Comparison of ENCODE assay signal across 19 cellular contexts in genomic region chr14:32457213-32457920, GRCh38.
A peak's percentile ranks its signal among the peaks of the same experiment; 100 is the strongest.
DNase-seq lines count a peak whose midpoint lies in the region; ATAC-seq and TF ChIP-seq lines count a peak whose summit lies in the region.
"Had no signal": no experiment of that assay in that cellular context is flagged by ENCODE, and none has a peak within 500 bp of the region (broad histone marks: within the 10 kb centered on the region; RNA-seq: fewer than 3 reads in every experiment).

No MANE protein-coding gene starts in this region.

- no peak overlapping the region for H2AFZ ChIP-seq in mesenchymal stem cell (ENCODE audit: low read depth, low read length)
- H2AFZ ChIP-seq: parathyroid adenoma had no signal

- peak; percentile 98 for ATAC-seq in Right ventricle myocardium inferior
- peak; percentile 34 for ATAC-seq in upper lobe of right lung
- ATAC-seq: effector memory CD8-positive, alpha-beta T cell; Panc1; T-helper 17 cell had no signal

- no peak overlapping the region for H3K23ac ChIP-seq in mesenchymal stem cell (ENCODE audit: low read length in 2 of 2)

- H3K14ac ChIP-seq in mesenchymal stem cell (ENCODE audit: low read length in 2 of 2): no peak overlapping the region

- H3K9ac ChIP-seq in mesenchymal stem cell (ENCODE audit: low read length): no peak overlapping the region
- H3K9ac ChIP-seq: parathyroid adenoma had no signal

- peaks cover 1% of the 10 kb centered on the region for H3K4me1 ChIP-seq in mesenchymal stem cell (ENCODE audit: control insufficient read depth, insufficient read depth, low read depth, low read length)
- H3K4me1 ChIP-seq in upper lobe of right lung: no peaks in the 10 kb centered on the region
- H3K4me1 ChIP-seq: ascending aorta, parathyroid adenoma had no signal

- no peak overlapping the region for H4K91ac ChIP-seq in mesenchymal stem cell (ENCODE audit: low read length)

- no peak overlapping the region for H2BK15ac ChIP-seq in mesenchymal stem cell (ENCODE audit: low read depth, poor library complexity, severe bottlenecking)

- intact Hi-C loops in Right ventricle myocardium inferior (cut with DNase I): loop anchor here (5.0 kb wide), 1 partner anchor 50 kb away; no protein-coding TSS in a partner anchor
- intact Hi-C loops in cardiac septum (cut with DNase I): loop anchor here (5.0 kb wide), 1 partner anchor 35 kb away; no protein-coding TSS in a partner anchor
- intact Hi-C loops in upper lobe of right lung (cut with DNase I): no loop called here

- H2BK5ac ChIP-seq in mesenchymal stem cell (ENCODE audit: low read depth, low read length, poor library complexity, severe bottlenecking): no peak overlapping the region

- H3K9me3 ChIP-seq in mesenchymal stem cell (ENCODE audit: control insufficient read depth, low read length): no peaks in the 10 kb centered on the region
- no peaks in the 10 kb centered on the region for H3K9me3 ChIP-seq in upper lobe of right lung
- H3K9me3 ChIP-seq: tibial artery had no signal

- no peak overlapping the region for H2BK120ac ChIP-seq in mesenchymal stem cell (ENCODE audit: low read depth, low read length)

- H3K79me1 ChIP-seq in mesenchymal stem cell (replicated peaks; ENCODE audit: low read length, poor library complexity, severe bottlenecking): no peaks in the 10 kb centered on the region

- no peaks in the 10 kb centered on the region for H3K36me3 ChIP-seq in mesenchymal stem cell (ENCODE audit: control insufficient read depth in 1 of 2, insufficient read depth in 2 of 2, low read depth in 1 of 2, low read length in 2 of 2)
- H3K36me3 ChIP-seq in upper lobe of right lung: no peaks in the 10 kb centered on the region

- no peak for TF ChIP-seq CTCF in fibroblast of pulmonary artery (IDR thresholded peaks at IDR 0.05; ENCODE audit: low read length, missing control alignments)
- no peak for TF ChIP-seq CTCF in upper lobe of right lung (IDR thresholded peaks at IDR 0.05)

- H3K4me2 ChIP-seq in mesenchymal stem cell (ENCODE audit: low read length, poor library complexity, severe bottlenecking): no peak overlapping the region

- H3K27ac ChIP-seq in mesenchymal stem cell (ENCODE audit: low read length, poor library complexity, severe bottlenecking) (peak overlapping the region; percentile 23), upper lobe of right lung (no peak overlapping the region)
- H3K27ac ChIP-seq: ascending aorta, parathyroid adenoma, tibial artery had no signal

- H3K27me3 ChIP-seq in mesenchymal stem cell (ENCODE audit: control insufficient read depth in 1 of 2, insufficient read depth in 1 of 2, low read length in 2 of 2) (peaks cover 0 to 6% of the 10 kb centered on the region in 2 experiments), upper lobe of right lung (no peaks in the 10 kb centered on the region)
- H3K27me3 ChIP-seq: ascending aorta, tibial artery had no signal

- 15% methylated on average over 4 of the region's 5 CpGs for WGBS in mesenchymal stem cell

- H4K8ac ChIP-seq in mesenchymal stem cell (ENCODE audit: low read length): no peak overlapping the region

- DNase-seq in Right ventricle myocardium inferior (ENCODE audit: missing footprints): peak; percentile 74
- no peak for DNase-seq in cardiac septum (ENCODE audit: low spot score)
- peak; percentile 79 for DNase-seq in fibroblast of pulmonary artery (ENCODE audit: low read depth)
- peak; percentile 89 for DNase-seq in mesenchymal stem cell
- no peak for DNase-seq in upper lobe of right lung
- DNase-seq in NCI-H146 treated with DMSO at 0.1 percent for 48 hours (lab: John Stamatoyannopoulos, UW; ENCODE audit: unreplicated experiment): no peak
- DNase-seq in DMS153 treated with DMSO at 0.1 percent for 48 hours (lab: John Stamatoyannopoulos, UW; ENCODE audit: unreplicated experiment): no peak
- DNase-seq in NCI-H1436 treated with DMSO at 0.1 percent for 48 hours (lab: John Stamatoyannopoulos, UW): no peak
- DNase-seq: activated CD4-positive, alpha-beta T cell treated with anti-CD3 and anti-CD28 coated beads for 4 hours; activated T-cell treated with anti-CD3 and anti-CD28 coated beads, Interleukin-2, amount 50 U/mL, for 48 hours; effector memory CD8-positive, alpha-beta T cell; NCI-H1417; NCI-H510A treated with DMSO at 0.1 percent for 48 hours; stimulated activated CD4-positive, alpha-beta T cell treated with anti-CD3 and anti-CD28 coated beads, Interleukin-15, amount 100 ng/mL, for 24 hours; T-helper 17 cell; tibial artery had no signal

- H2AK5ac ChIP-seq in mesenchymal stem cell (ENCODE audit: low read length, severe bottlenecking): no peak overlapping the region

- no peak overlapping the region for H3K18ac ChIP-seq in mesenchymal stem cell (ENCODE audit: low read depth in 1 of 2, low read length in 2 of 2)

- H3K4ac ChIP-seq in mesenchymal stem cell (ENCODE audit: low read depth in 1 of 2, low read length in 2 of 2): no peak overlapping the region

- H3K4me3 ChIP-seq in fibroblast of pulmonary artery (replicated peaks; ENCODE audit: low read depth, low read length) (no peak overlapping the region), mesenchymal stem cell (ENCODE audit: insufficient read depth in 1 of 2, low read depth in 1 of 2, low read length in 2 of 2) (no peak overlapping the region), upper lobe of right lung (no peak overlapping the region)
- H3K4me3 ChIP-seq: ascending aorta, tibial artery had no signal

- H2BK12ac ChIP-seq in mesenchymal stem cell (ENCODE audit: low read length in 2 of 2): no peak overlapping the region

Comparison
In these comparisons a context has a peak if more than half of its experiments do, and no peak if none do; other contexts are left out.
1. DNase-seq: peak in Right ventricle myocardium inferior (single experiment), fibroblast of pulmonary artery (single experiment) and mesenchymal stem cell (single experiment); none in cardiac septum (single experiment), upper lobe of right lung (single experiment), NCI-H146 treated with DMSO at 0.1 percent for 48 hours (single experiment), DMS153 treated with DMSO at 0.1 percent for 48 hours (single experiment) and NCI-H1436 treated with DMSO at 0.1 percent for 48 hours (single experiment).